9 cellular contexts compared by ENCODE assay signal in the genomic region with DNA sequence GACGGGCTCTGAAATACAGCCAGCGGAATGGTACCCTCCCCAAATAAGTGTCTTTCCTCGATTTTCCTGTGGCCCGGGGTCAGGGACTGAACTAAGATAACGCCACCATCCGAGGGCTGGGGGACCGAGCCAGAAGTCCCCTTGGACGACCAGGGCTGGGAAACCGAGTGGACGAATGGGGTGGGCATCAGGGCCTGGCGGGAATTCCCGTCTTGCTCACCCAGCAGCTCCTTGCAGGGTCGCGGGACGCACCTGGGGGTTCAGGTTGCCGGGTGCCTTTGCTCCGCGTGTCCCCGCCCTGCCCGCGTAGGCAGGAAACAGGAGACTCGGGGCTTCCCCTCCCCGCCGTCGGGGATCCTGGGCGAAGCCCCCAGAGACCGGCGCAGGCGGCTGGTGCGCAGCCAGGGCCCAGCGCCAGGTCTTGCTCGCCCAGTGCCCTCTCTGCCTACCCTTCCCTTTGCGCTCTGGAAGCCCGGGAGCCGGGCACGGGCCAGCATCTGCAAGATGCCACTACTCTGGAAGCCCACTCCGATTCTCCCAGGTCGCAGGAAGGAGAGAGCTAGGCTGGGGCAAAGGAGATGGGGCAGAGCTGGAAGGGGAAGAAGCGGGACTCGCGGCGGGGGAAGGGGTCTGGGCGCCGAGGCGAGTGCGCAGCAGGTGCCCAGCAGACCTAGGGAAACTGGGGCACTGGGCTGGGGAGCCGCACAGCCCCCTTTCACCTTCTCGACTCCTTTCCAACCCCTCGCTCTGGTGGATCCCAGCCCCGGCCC. TPM values are rescaled to one million over a fixed set of nuclear protein-coding genes. Genes with fewer than 3 reads are reported as not detected.
DNase-seq lines count a peak whose midpoint lies in the region; ATAC-seq and TF ChIP-seq lines count a peak whose summit lies in the region.
"Had no signal": no experiment of that assay in that cellular context is flagged by ENCODE, and none has a peak within 500 bp of the region (broad histone marks: within the 10 kb centered on the region; RNA-seq: fewer than 3 reads in every experiment).

No MANE protein-coding gene starts in this region.

- TF ChIP-seq CTCF in PC-3 (conservative IDR thresholded peaks at IDR 0.05; ENCODE audit: low read depth, low read length), result no peak
- TF ChIP-seq CTCF in esophagus squamous epithelium (IDR thresholded peaks at IDR 0.05), result no peak
- TF ChIP-seq CTCF in smooth muscle cell (IDR thresholded peaks at IDR 0.05; ENCODE audit: borderline replicate concordance, insufficient read depth, poor library complexity, severe bottlenecking), result no peak

- H3F3A ChIP-seq in PC-3 (ENCODE audit: low read length, unreplicated experiment) (no peaks in the 10 kb centered on the region), smooth muscle cell (ENCODE audit: low read depth) (no peaks in the 10 kb centered on the region)

- H3K4me2 ChIP-seq in PC-3 (ENCODE audit: low read length) (0 out of 2 replicates have a peak overlapping the region, but pooled peaks have one; percentile 0), smooth muscle cell (peak overlapping the region; percentile 69)

- H2AFZ ChIP-seq in PC-3 (ENCODE audit: low read length), result no peak overlapping the region
- no peak overlapping the region for H2AFZ ChIP-seq in smooth muscle cell (ENCODE audit: low read depth)

- DNase-seq in NCI-H524 (lab: John Stamatoyannopoulos, UW) (peak; percentile 39 to 56), NCI-H524 treated with DMSO at 0.1 percent for 48 hours (lab: John Stamatoyannopoulos, UW) (no peak), PC-3 (no peak), esophagus squamous epithelium (lab: John Stamatoyannopoulos, UW) (no peak), smooth muscle cell (lab: John Stamatoyannopoulos, UW; ENCODE audit: unreplicated experiment) (no peak), NCI-H1694 treated with DMSO at 0.1 percent for 48 hours (lab: John Stamatoyannopoulos, UW) (no peak)
- DNase-seq in activated CD4-positive, CD25-positive, alpha-beta regulatory T cell (lab: John Stamatoyannopoulos, UW), result no peak

- H3K4me1 ChIP-seq in PC-3 (ENCODE audit: insufficient read depth, low read length), result no peaks in the 10 kb centered on the region
- H3K4me1 ChIP-seq in esophagus squamous epithelium, result peaks cover 23 to 37% (median 27%) of the 10 kb centered on the region in 3 donors
- peaks cover 6% of the 10 kb centered on the region for H3K4me1 ChIP-seq in smooth muscle cell (ENCODE audit: low read depth)

- no peak overlapping the region for H3K27ac ChIP-seq in PC-3 (ENCODE audit: low read length)
- no peak overlapping the region for H3K27ac ChIP-seq in esophagus squamous epithelium
- H3K27ac ChIP-seq in smooth muscle cell (ENCODE audit: low read depth), result no peak overlapping the region

- intact Hi-C loops in PC-3 (cut with micrococcal nuclease) (loop anchor here (1.0 kb wide), 1 partner anchor 17 kb away; no protein-coding TSS in a partner anchor), esophagus squamous epithelium (cut with DNase I) (loop anchor here (5.0 kb wide), 1 partner anchor 68 kb away; no protein-coding TSS in a partner anchor)

- WGBS in esophagus squamous epithelium, 2 donors, result 0 to 8% methylated on average over 7 to 18 of the region's 50 CpGs
- 16% methylated on average over 36 of the region's 50 CpGs for WGBS in smooth muscle cell (ENCODE audit: low lambda C conversion rate)

- H4K20me1 ChIP-seq in PC-3 (ENCODE audit: low read length) (no peaks in the 10 kb centered on the region), smooth muscle cell (ENCODE audit: low read depth) (peaks cover 3% of the 10 kb centered on the region)

- POLR2A ChIA-PET in PC-3 (lab: Charles Lee; ENCODE audit: unreplicated experiment), result interaction anchor here (0.6 kb wide), 2 partner anchors 13 kb away, joined by 3 to 4 read pairs; no protein-coding TSS in a partner anchor

- H3K9me2 ChIP-seq in PC-3 (replicated peaks; ENCODE audit: low read length), result no peaks in the 10 kb centered on the region

- H3K27me3 ChIP-seq in PC-3 (ENCODE audit: low read length) (peaks cover 54% of the 10 kb centered on the region), esophagus squamous epithelium (peaks cover 26 to 81% (median 30%) of the 10 kb centered on the region in 4 donors), smooth muscle cell (ENCODE audit: low read depth) (peaks cover 68% of the 10 kb centered on the region)

- H3K4me3 ChIP-seq in PC-3 (ENCODE audit: low read length), result no peak overlapping the region
- H3K4me3 ChIP-seq in esophagus squamous epithelium, result peak overlapping the region in 3 of 4 donors; percentile 10 to 60 (median 38)
- no peak overlapping the region for H3K4me3 ChIP-seq in smooth muscle cell

- CTCF ChIA-PET in PC-3 (lab: Charles Lee), result no interaction called here

- no peak overlapping the region for H3K9ac ChIP-seq in PC-3 (ENCODE audit: low read length)
- H3K9ac ChIP-seq in smooth muscle cell (ENCODE audit: low read depth), result no peak overlapping the region

- H3K36me3 ChIP-seq in PC-3 (ENCODE audit: low read depth, low read length) (no peaks in the 10 kb centered on the region), esophagus squamous epithelium (peaks cover 0 to 23% (median 0%) of the 10 kb centered on the region in 3 donors), smooth muscle cell (ENCODE audit: low read depth) (no peaks in the 10 kb centered on the region)

- TF ChIP-seq POLR2A in esophagus squamous epithelium (IDR thresholded peaks at IDR 0.05), result no peak

- H3K79me2 ChIP-seq in PC-3 (ENCODE audit: low read length) (no peaks in the 10 kb centered on the region), smooth muscle cell (ENCODE audit: low read depth) (no peaks in the 10 kb centered on the region)

- no peaks in the 10 kb centered on the region for H3K9me3 ChIP-seq in PC-3 (ENCODE audit: low read length)
- no peaks in the 10 kb centered on the region for H3K9me3 ChIP-seq in esophagus squamous epithelium
- no peaks in the 10 kb centered on the region for H3K9me3 ChIP-seq in smooth muscle cell (replicated peaks; ENCODE audit: low read depth)

- ATAC-seq in PC-3, result 0 out of 2 replicates have a peak, but pooled peaks have one; percentile 5
- ATAC-seq in GM19023 (IDR thresholded peaks at IDR 0.05; ENCODE audit: unreplicated experiment), result no peak

- BruUV-seq in PC-3 (replicated peaks; lab: Mats Ljungman, UMichigan), result no TSS peak

RNA-seq across cellular contexts. Expression of a gene that starts 0.7 kb away (rescaled TPM):
- total RNA-seq in PC-3 (2014; rRNA removed), result 0.04 TPM in 1 of 2 replicates, not detected in the other
- total RNA-seq in esophagus squamous epithelium, result 1 to 10 TPM in 1 of 4 donors, under 1 TPM in 2, not detected in 1; 0.13 to 4.6 (median 0.19) TPM
- 0.13 TPM in 2 replicates for total RNA-seq in smooth muscle cell
- polyA plus RNA-seq in smooth muscle cell, result 0.30 and 0.32 TPM in 2 replicates

RNA-seq across cellular contexts. Expression of a gene that starts 12.4 kb away (rescaled TPM):
- total RNA-seq in PC-3 (2014; rRNA removed), result 28.1 and 44.5 TPM in 2 replicates
- 10 to 100 TPM; 24.4 to 46.4 (median 32.4) TPM for total RNA-seq in esophagus squamous epithelium
- 5.6 and 10.4 TPM in 2 replicates for total RNA-seq in smooth muscle cell
- 18.7 and 22.1 TPM in 2 replicates for polyA plus RNA-seq in smooth muscle cell

RNA-seq across cellular contexts. Expression of a gene that starts 33.0 kb away (rescaled TPM):
- total RNA-seq in PC-3 (2014; rRNA removed), result not detected in 2 replicates
- 1 to 10 TPM in 2 of 4 donors, under 1 TPM in 2; 0.19 to 6.0 (median 1.9) TPM for total RNA-seq in esophagus squamous epithelium
- 0.22 TPM in 1 of 2 replicates, not detected in the other for total RNA-seq in smooth muscle cell
- polyA plus RNA-seq in smooth muscle cell, result not detected in 2 replicates
- total RNA-seq: neural crest cell had no signal

Comparison
In these comparisons a context has a peak if more than half of its experiments do, and no peak if none do; other contexts are left out.
1. DNase-seq: peak in NCI-H524 (2 of 2); none in NCI-H524 treated with DMSO at 0.1 percent for 48 hours (single experiment), PC-3 (single experiment), esophagus squamous epithelium (single experiment), smooth muscle cell (single experiment), NCI-H1694 treated with DMSO at 0.1 percent for 48 hours (single experiment) and activated CD4-positive, CD25-positive, alpha-beta regulatory T cell (0 of 4).
2. H3K4me3 ChIP-seq: peak in esophagus squamous epithelium (3 of 4); none in PC-3 (single experiment) and smooth muscle cell (single experiment).